In genomic region chr1:145134476-145134875, GRCh38 we compare ENCODE assay signal across 8 cellular contexts. TPM values are rescaled to one million over a fixed set of nuclear protein-coding genes. Genes with fewer than 3 reads are reported as not detected.
DNase-seq lines count a peak whose midpoint lies in the region; ATAC-seq and TF ChIP-seq lines count a peak whose summit lies in the region.
"Not testable (repeated sequence)": the region's sequence is repeated elsewhere in the genome, so short reads cannot be mapped to it uniquely, and the experiment has no call there.
"Had no signal": no experiment of that assay in that cellular context is flagged by ENCODE, and none has a peak within 500 bp of the region (broad histone marks: within the 10 kb centered on the region; RNA-seq: fewer than 3 reads in every experiment).

No MANE protein-coding gene starts in this region.

- H3K36me3 ChIP-seq in right lobe of liver; lung (ENCODE audit: control insufficient read depth in 2 of 2, insufficient read depth in 2 of 2, low read length in 2 of 2); aorta (ENCODE audit: control insufficient read depth in 1 of 2, insufficient read depth in 2 of 2, low read length in 1 of 2): not testable (repeated sequence)

- ATAC-seq in Right ventricle myocardium superior (ENCODE audit: poor library complexity) (peak; percentile 38), left lobe of liver (peak; percentile 52), right lobe of liver (peak in 3 of 4 donors; percentile 59 to 75 (median 60)), lung (ENCODE audit: insufficient read depth, low FRiP score) (peak; percentile 27), sciatic nerve (peak; percentile 69), aorta (ENCODE audit: low FRiP score) (peak; percentile 52)

- DNase-seq in Right ventricle myocardium superior; left lobe of liver (ENCODE audit: low spot score); right lobe of liver; lung (ENCODE audit: low spot score); sciatic nerve (ENCODE audit: low spot score); aorta: not testable (repeated sequence)

- TF ChIP-seq CTCF in right lobe of liver (IDR thresholded peaks at IDR 0.05); lung (IDR thresholded peaks at IDR 0.05; ENCODE audit: control extremely low read depth, extremely low read depth): not testable (repeated sequence)

- intact Hi-C loops in Right ventricle myocardium superior (cut with DNase I); right lobe of liver (cut with DNase I); sciatic nerve (cut with DNase I); aorta (cut with DNase I): not testable (repeated sequence)

- not testable (repeated sequence) for H3K27ac ChIP-seq in right lobe of liver; lung (ENCODE audit: low read depth in 1 of 2, low read length in 1 of 2); aorta (ENCODE audit: low read depth in 1 of 2, low read length in 2 of 2)

- not testable (repeated sequence) for H3K9me3 ChIP-seq in right lobe of liver; lung (ENCODE audit: control insufficient read depth in 2 of 2, insufficient read depth in 1 of 2, low read length in 1 of 2); aorta (ENCODE audit: control insufficient read depth, low read length)

- H3K4me1 ChIP-seq in right lobe of liver; lung (ENCODE audit: control insufficient read depth in 2 of 2, insufficient read depth in 2 of 2, low read length in 2 of 2); aorta (ENCODE audit: control insufficient read depth in 1 of 2, insufficient read depth in 2 of 2, low read length in 2 of 2): not testable (repeated sequence)

- no CpG with 5 or more reads among the region's 1 CpG for WGBS in right lobe of liver (ENCODE audit: insufficient coverage, low coverage, low lambda C conversion rate, missing lambda C conversion rate)
- WGBS in lung, 2 donors, result no CpG with 5 or more reads among the region's 1 CpG
- WGBS in aorta, 2 donors, result no CpG with 5 or more reads among the region's 1 CpG

- not testable (repeated sequence) for TF ChIP-seq POLR2A in right lobe of liver (IDR thresholded peaks at IDR 0.05)

- not testable (repeated sequence) for H3K27me3 ChIP-seq in right lobe of liver; lung (ENCODE audit: control insufficient read depth, insufficient read depth); aorta (ENCODE audit: control insufficient read depth in 1 of 2, insufficient read depth in 2 of 2, low read length in 1 of 2)

- H3K4me3 ChIP-seq in right lobe of liver; lung; aorta (ENCODE audit: low read length in 2 of 2): not testable (repeated sequence)

RNA-seq across cellular contexts. Expression of gene FAM72D, which starts 38.7 kb away (rescaled TPM):
- total RNA-seq in Right ventricle myocardium superior (0.32 TPM), left lobe of liver (not detected), right lobe of liver (under 1 TPM in 2 of 6 experiments, not detected in 4; 0.09 to 0.32 TPM), lung (under 1 TPM; 0.52 to 0.60 TPM), sciatic nerve (0.40 TPM), aorta (under 1 TPM; 0.24 to 0.29 TPM)
- polyA plus RNA-seq in lung (under 1 TPM; 0.35 to 0.41 TPM), aorta (under 1 TPM in 1 of 2 donors, not detected in 1; 0.63 TPM)
- total RNA-seq: CD4-positive, alpha-beta T cell; CD8-positive, alpha-beta T cell had no signal

RNA-seq across cellular contexts. Expression of gene SRGAP2B, which starts 39.3 kb away (rescaled TPM):
- total RNA-seq in Right ventricle myocardium superior (9.9 TPM), left lobe of liver (6.4 TPM), right lobe of liver (1 to 10 TPM; 4.5 to 6.6 (median 6.1) TPM), lung (10 to 100 TPM; 33.2 to 49.8 TPM), sciatic nerve (89.4 TPM), aorta (10 to 100 TPM; 47.8 to 51.3 TPM)
- polyA plus RNA-seq in lung (10 to 100 TPM in 1 of 2 donors, 1 to 10 TPM in 1; 5.8 to 17.5 TPM), aorta (10 to 100 TPM in 1 of 2 donors, 1 to 10 TPM in 1; 3.5 to 13.7 TPM)
